In genomic region chr3:166257715-166258114, GRCh38 we compare ENCODE assay signal across 7 cellular contexts.
"Had no signal": no experiment of that assay in that cellular context is flagged by ENCODE, and none has a peak within 500 bp of the region (broad histone marks: within the 10 kb centered on the region; RNA-seq: fewer than 3 reads in every experiment).

No MANE protein-coding gene starts in this region.

- DNase-seq: GM23248, GOT3, H9, HCEC 1CT, IMR-90, KBM-7 had no signal

- H3K4me3 ChIP-seq: GM23248 had no signal

- H3K27ac ChIP-seq: GM23248 had no signal

- H2AFZ ChIP-seq: GM23248 had no signal

- H3K9ac ChIP-seq: GM23248 had no signal

- FAIRE-seq: HTR-8/SVneo had no signal
